ENCODE assay signal across 30 cellular contexts in the genomic region with DNA sequence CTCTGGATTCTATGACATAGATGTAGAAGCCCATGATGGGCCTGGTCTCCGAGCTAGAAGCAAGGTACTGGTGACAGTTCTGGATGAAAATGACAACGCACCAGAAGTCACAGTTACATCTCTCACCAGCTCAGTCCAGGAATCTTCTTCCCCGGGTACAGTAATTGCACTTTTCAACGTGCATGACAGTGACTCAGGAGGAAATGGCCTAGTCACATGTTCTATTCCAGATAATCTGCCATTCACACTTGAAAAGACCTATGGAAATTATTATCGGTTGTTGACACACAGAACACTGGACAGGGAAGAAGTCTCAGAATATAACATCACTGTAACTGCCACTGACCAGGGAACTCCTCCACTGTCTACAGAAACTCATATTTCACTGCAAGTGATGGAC. TPM values are rescaled to one million over a fixed set of nuclear protein-coding genes. Genes with fewer than 3 reads are reported as not detected.
"Had no signal": no experiment of that assay in that cellular context is flagged by ENCODE, and none has a peak within 500 bp of the region (broad histone marks: within the 10 kb centered on the region; RNA-seq: fewer than 3 reads in every experiment).

No MANE protein-coding gene starts in this region.

- H3K27me3 ChIP-seq: right atrium auricular region, suprapubic skin had no signal

- H3K36me3 ChIP-seq: left lung, lower lobe of right lung, neutrophil, right atrium auricular region, right lobe of liver, suprapubic skin, thoracic aorta, upper lobe of right lung had no signal

- H3K27ac ChIP-seq: left lung, lower lobe of right lung, neutrophil, parathyroid adenoma, right atrium auricular region, right lobe of liver, skin epidermis, stomach, suprapubic skin, thoracic aorta, tibial artery, upper lobe of right lung had no signal

- H2AFZ ChIP-seq: parathyroid adenoma had no signal

- DNase-seq: hypothalamus; immature natural killer cell; kidney; left colon; left lung; lower lobe of right lung; mammary epithelial cell; mesenchymal stem cell; naive thymus-derived CD8-positive, alpha-beta T cell; occipital lobe; right lobe of liver; stimulated activated CD4-positive, alpha-beta T cell treated with anti-CD3 and anti-CD28 coated beads, Interleukin-12 subunit alpha, Interleukin-12 subunit beta, amount 100 ng/mL, for 4 hours; stimulated activated CD4-positive, alpha-beta T cell treated with anti-CD3 and anti-CD28 coated beads, Interleukin-15, amount 100 ng/mL, for 24 hours; stimulated activated CD4-positive, alpha-beta T cell treated with anti-CD3 and anti-CD28 coated beads, Interleukin-2, amount 100 ng/mL, for 24 hours; stimulated activated CD4-positive, alpha-beta T cell treated with anti-CD3 and anti-CD28 coated beads, Interleukin-4, amount 100 ng/mL, for 1 hour; stimulated activated naive B cell treated with anti-CD40 and anti-IgM and Interleukin-4, amounts not matched to agents 10 μg/mL and 1 μg/mL and 100 μg/mL, for 72 hours; stimulated activated naive CD8-positive, alpha-beta T cell treated with anti-CD3 and anti-CD28 coated beads, Interleukin-15, Interleukin-2, amounts not matched to agents 100 U/mL and 50 U/mL, for 24 hours; stomach; tibial artery; trophoblast cell; upper lobe of right lung had no signal

- H3K79me2 ChIP-seq: parathyroid adenoma had no signal

- H3K9ac ChIP-seq: parathyroid adenoma had no signal

- H3K4me3 ChIP-seq: left lung, right lobe of liver, skin epidermis, upper lobe of right lung had no signal

- H3K4me1 ChIP-seq: left lung, lower lobe of right lung, parathyroid adenoma, right atrium auricular region, right lobe of liver, stomach, suprapubic skin, tibial artery, upper lobe of right lung had no signal

- ATAC-seq: left colon; left lung; lower lobe of right lung; naive thymus-derived CD8-positive, alpha-beta T cell; right lobe of liver; stimulated activated naive B cell treated with anti-CD40 and anti-IgM and Interleukin-4, amounts not matched to agents 10 μg/mL and 1 μg/mL and 100 μg/mL, for 72 hours; upper lobe of right lung had no signal

- FAIRE-seq: islet of Langerhans, kidney, urothelium cell line had no signal

RNA-seq across cellular contexts. Expression of a gene that starts 1.3 kb away (rescaled TPM):
- polyA plus RNA-seq: naive thymus-derived CD8-positive, alpha-beta T cell had no signal

RNA-seq across cellular contexts. Expression of a gene that starts 3.7 kb away (rescaled TPM):
- polyA plus RNA-seq: immature natural killer cell had no signal

RNA-seq across cellular contexts. Expression of a gene that starts 6.2 kb away (rescaled TPM):
- polyA plus RNA-seq: immature natural killer cell; naive thymus-derived CD8-positive, alpha-beta T cell had no signal

RNA-seq across cellular contexts. Expression of a gene that starts 7.8 kb away (rescaled TPM):
- polyA plus RNA-seq: immature natural killer cell; naive thymus-derived CD8-positive, alpha-beta T cell had no signal

RNA-seq across cellular contexts. Expression of a gene that starts 12.5 kb away (rescaled TPM):
- total RNA-seq: naive thymus-derived CD8-positive, alpha-beta T cell; osteocyte had no signal
